1 cellular context compared by ENCODE assay signal in genomic region chr20:38446441-38447209, GRCh38.
TF ChIP-seq lines count a peak whose summit lies in the region.

No MANE protein-coding gene starts in this region.

TF ChIP-seq in HepG2, 621 proteins besides CTCF, POLR2A, EP300 and RAD21 (continued from another document and continues in another):
- TF ChIP-seq ZSCAN30 (CRISPR knock-in tag; IDR thresholded peaks at IDR 0.05), result peak; percentile 87; the same call in 1 of the 2 replicates
- peak; percentile 98; the same call in 1 of the 2 replicates for TF ChIP-seq ZNF724P (CRISPR knock-in tag; IDR thresholded peaks at IDR 0.05; ENCODE audit: borderline replicate concordance)
- peak; percentile 17; the same call in 1 of the 2 replicates for TF ChIP-seq ZNF720 (CRISPR knock-in tag; IDR thresholded peaks at IDR 0.05)
- TF ChIP-seq, protein P1, sequence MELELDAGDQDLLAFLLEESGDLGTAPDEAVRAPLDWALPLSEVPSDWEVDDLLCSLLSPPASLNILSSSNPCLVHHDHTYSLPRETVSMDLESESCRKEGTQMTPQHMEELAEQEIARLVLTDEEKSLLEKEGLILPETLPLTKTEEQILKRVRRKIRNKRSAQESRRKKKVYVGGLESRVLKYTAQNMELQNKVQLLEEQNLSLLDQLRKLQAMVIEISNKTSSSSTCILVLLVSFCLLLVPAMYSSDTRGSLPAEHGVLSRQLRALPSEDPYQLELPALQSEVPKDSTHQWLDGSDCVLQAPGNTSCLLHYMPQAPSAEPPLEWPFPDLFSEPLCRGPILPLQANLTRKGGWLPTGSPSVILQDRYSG (CRISPR knock-in tag; IDR thresholded peaks at IDR 0.05), result peak; percentile 80
- peak; percentile 90 for TF ChIP-seq KLF13 (CRISPR knock-in tag; IDR thresholded peaks at IDR 0.05)
- TF ChIP-seq ONECUT2 (CRISPR knock-in tag; IDR thresholded peaks at IDR 0.05), result peak; percentile 65
- TF ChIP-seq ZNF333 (CRISPR knock-in tag; IDR thresholded peaks at IDR 0.05; ENCODE audit: borderline replicate concordance), result peak; percentile 97; the same call in 1 of the 2 replicates
- no peak for TF ChIP-seq SNAPC5 (CRISPR knock-in tag; IDR thresholded peaks at IDR 0.05; ENCODE audit: borderline replicate concordance)
- TF ChIP-seq ZBTB49 (CRISPR knock-in tag; IDR thresholded peaks at IDR 0.05; ENCODE audit: borderline replicate concordance), result peak; percentile 73; the same call in 1 of the 2 replicates
- no peak for TF ChIP-seq HNRNPH1 (optimal IDR thresholded peaks at IDR 0.05; ENCODE audit: low read depth, low read length)
- peak; percentile 73; the same call in 1 of the 2 replicates for TF ChIP-seq MEIS1 (CRISPR knock-in tag; IDR thresholded peaks at IDR 0.05; ENCODE audit: borderline replicate concordance)
- peak; percentile 99 for TF ChIP-seq ZIK1 (CRISPR knock-in tag; IDR thresholded peaks at IDR 0.05; ENCODE audit: borderline replicate concordance, low read depth)
- peak; percentile 89; the same call in 1 of the 2 replicates for TF ChIP-seq ZNF766 (CRISPR knock-in tag; IDR thresholded peaks at IDR 0.05; ENCODE audit: borderline replicate concordance)
- TF ChIP-seq YEATS4 (CRISPR knock-in tag; IDR thresholded peaks at IDR 0.05; ENCODE audit: borderline replicate concordance), result peak; percentile 99
- TF ChIP-seq MXD4 (CRISPR knock-in tag; IDR thresholded peaks at IDR 0.05), result peak; percentile 97
- TF ChIP-seq HNRNPLL (IDR thresholded peaks at IDR 0.05; ENCODE audit: low read depth, low read length, poor library complexity, severe bottlenecking), result peak; percentile 86
- TF ChIP-seq, protein P2, sequence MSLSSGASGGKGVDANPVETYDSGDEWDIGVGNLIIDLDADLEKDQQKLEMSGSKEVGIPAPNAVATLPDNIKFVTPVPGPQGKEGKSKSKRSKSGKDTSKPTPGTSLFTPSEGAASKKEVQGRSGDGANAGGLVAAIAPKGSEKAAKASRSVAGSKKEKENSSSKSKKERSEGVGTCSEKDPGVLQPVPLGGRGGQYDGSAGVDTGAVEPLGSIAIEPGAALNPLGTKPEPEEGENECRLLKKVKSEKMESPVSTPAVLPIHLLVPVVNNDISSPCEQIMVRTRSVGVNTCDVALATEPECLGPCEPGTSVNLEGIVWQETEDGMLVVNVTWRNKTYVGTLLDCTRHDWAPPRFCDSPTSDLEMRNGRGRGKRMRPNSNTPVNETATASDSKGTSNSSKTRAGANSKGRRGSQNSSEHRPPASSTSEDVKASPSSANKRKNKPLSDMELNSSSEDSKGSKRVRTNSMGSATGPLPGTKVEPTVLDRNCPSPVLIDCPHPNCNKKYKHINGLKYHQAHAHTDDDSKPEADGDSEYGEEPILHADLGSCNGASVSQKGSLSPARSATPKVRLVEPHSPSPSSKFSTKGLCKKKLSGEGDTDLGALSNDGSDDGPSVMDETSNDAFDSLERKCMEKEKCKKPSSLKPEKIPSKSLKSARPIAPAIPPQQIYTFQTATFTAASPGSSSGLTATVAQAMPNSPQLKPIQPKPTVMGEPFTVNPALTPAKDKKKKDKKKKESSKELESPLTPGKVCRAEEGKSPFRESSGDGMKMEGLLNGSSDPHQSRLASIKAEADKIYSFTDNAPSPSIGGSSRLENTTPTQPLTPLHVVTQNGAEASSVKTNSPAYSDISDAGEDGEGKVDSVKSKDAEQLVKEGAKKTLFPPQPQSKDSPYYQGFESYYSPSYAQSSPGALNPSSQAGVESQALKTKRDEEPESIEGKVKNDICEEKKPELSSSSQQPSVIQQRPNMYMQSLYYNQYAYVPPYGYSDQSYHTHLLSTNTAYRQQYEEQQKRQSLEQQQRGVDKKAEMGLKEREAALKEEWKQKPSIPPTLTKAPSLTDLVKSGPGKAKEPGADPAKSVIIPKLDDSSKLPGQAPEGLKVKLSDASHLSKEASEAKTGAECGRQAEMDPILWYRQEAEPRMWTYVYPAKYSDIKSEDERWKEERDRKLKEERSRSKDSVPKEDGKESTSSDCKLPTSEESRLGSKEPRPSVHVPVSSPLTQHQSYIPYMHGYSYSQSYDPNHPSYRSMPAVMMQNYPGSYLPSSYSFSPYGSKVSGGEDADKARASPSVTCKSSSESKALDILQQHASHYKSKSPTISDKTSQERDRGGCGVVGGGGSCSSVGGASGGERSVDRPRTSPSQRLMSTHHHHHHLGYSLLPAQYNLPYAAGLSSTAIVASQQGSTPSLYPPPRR (CRISPR knock-in tag; IDR thresholded peaks at IDR 0.05; ENCODE audit: borderline replicate concordance), result peak; percentile 89
- TF ChIP-seq TBL1XR1 (IDR thresholded peaks at IDR 0.05; ENCODE audit: borderline replicate concordance, low read length, partially characterized antibody), result peak; percentile 68
- TF ChIP-seq SP5 (CRISPR knock-in tag; IDR thresholded peaks at IDR 0.05; ENCODE audit: borderline replicate concordance, low read depth), result peak; percentile 85
- peak; percentile 92 for TF ChIP-seq ZNF543 (CRISPR knock-in tag; IDR thresholded peaks at IDR 0.05)
- TF ChIP-seq ZNF841 (CRISPR knock-in tag; IDR thresholded peaks at IDR 0.05; ENCODE audit: borderline replicate concordance), result no peak
- peak; percentile 53; the same call in 1 of the 2 replicates for TF ChIP-seq HMG20A (CRISPR knock-in tag; IDR thresholded peaks at IDR 0.05; ENCODE audit: borderline replicate concordance)
- TF ChIP-seq AGO2 (optimal IDR thresholded peaks at IDR 0.05; ENCODE audit: low read depth, low read length), result peak; percentile 98
- TF ChIP-seq ZNF597 (CRISPR knock-in tag; IDR thresholded peaks at IDR 0.05), result peak; percentile 40; the same call in 1 of the 2 replicates
- peak; percentile 89 for TF ChIP-seq ZNF607 (CRISPR knock-in tag; IDR thresholded peaks at IDR 0.05; ENCODE audit: borderline replicate concordance)
- peak; percentile 98 for TF ChIP-seq SRY (CRISPR knock-in tag; IDR thresholded peaks at IDR 0.05)
- TF ChIP-seq NFKB2 (CRISPR knock-in tag; IDR thresholded peaks at IDR 0.05; ENCODE audit: borderline replicate concordance), result peak; percentile 94
- TF ChIP-seq TRIM24 (CRISPR knock-in tag; IDR thresholded peaks at IDR 0.05), result no peak
- TF ChIP-seq ZNF768 (CRISPR knock-in tag; IDR thresholded peaks at IDR 0.05), result peak; percentile 92
- TF ChIP-seq ZNF260 (CRISPR knock-in tag; IDR thresholded peaks at IDR 0.05; ENCODE audit: borderline replicate concordance, low read depth), result no peak; the same call in 1 of the 2 replicates
- peak; percentile 99 for TF ChIP-seq GZF1 (CRISPR knock-in tag; IDR thresholded peaks at IDR 0.05)
- no peak for TF ChIP-seq CHD4 (IDR thresholded peaks at IDR 0.05; ENCODE audit: borderline replicate concordance, low read length)
- TF ChIP-seq ZSCAN25 (CRISPR knock-in tag; IDR thresholded peaks at IDR 0.05), result peak; percentile 91
- TF ChIP-seq ZNF850 (CRISPR knock-in tag; conservative IDR thresholded peaks at IDR 0.05), result no peak
- TF ChIP-seq, protein P3, sequence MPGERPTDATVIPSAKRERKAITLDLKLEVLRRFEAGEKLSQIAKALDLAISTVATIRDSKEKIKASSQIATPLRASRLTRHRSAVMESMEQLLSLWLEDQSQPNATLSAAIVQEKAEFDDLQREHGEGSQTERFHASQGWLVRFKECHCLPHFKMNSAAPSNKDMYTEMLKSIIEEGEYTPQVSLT (CRISPR knock-in tag; IDR thresholded peaks at IDR 0.05; ENCODE audit: borderline replicate concordance, low read depth), result peak; percentile 89; the same call in 1 of the 2 replicates
- no peak; the same call in 1 of the 2 replicates for TF ChIP-seq GPN1 (CRISPR knock-in tag; IDR thresholded peaks at IDR 0.05; ENCODE audit: borderline replicate concordance)
- TF ChIP-seq ZNF367 (CRISPR knock-in tag; IDR thresholded peaks at IDR 0.05; ENCODE audit: borderline replicate concordance), result peak; percentile 72; the same call in 1 of the 2 replicates
- peak; percentile 88 for TF ChIP-seq PITX1 (CRISPR knock-in tag; IDR thresholded peaks at IDR 0.05)
- no peak for TF ChIP-seq HOXA7 (CRISPR knock-in tag; IDR thresholded peaks at IDR 0.05)
- peak; percentile 75; the same call in 1 of the 2 replicates for TF ChIP-seq ZNF17 (CRISPR knock-in tag; IDR thresholded peaks at IDR 0.05)
- peak; percentile 81 for TF ChIP-seq ZNF777 (CRISPR knock-in tag; IDR thresholded peaks at IDR 0.05)
- peak; percentile 97 for TF ChIP-seq ZNF605 (CRISPR knock-in tag; IDR thresholded peaks at IDR 0.05)
- TF ChIP-seq ZNF562 (CRISPR knock-in tag; IDR thresholded peaks at IDR 0.05; ENCODE audit: borderline replicate concordance), result no peak
- TF ChIP-seq ZNF253 (CRISPR knock-in tag; IDR thresholded peaks at IDR 0.05; ENCODE audit: borderline replicate concordance), result no peak; the same call in 1 of the 2 replicates
- TF ChIP-seq ZBTB40 (IDR thresholded peaks at IDR 0.05), result peak; percentile 55
- TF ChIP-seq ZBTB40 (CRISPR knock-in tag; IDR thresholded peaks at IDR 0.05), result peak; percentile 96
